Comparison of ENCODE assay signal across 15 cellular contexts in the genomic region with DNA sequence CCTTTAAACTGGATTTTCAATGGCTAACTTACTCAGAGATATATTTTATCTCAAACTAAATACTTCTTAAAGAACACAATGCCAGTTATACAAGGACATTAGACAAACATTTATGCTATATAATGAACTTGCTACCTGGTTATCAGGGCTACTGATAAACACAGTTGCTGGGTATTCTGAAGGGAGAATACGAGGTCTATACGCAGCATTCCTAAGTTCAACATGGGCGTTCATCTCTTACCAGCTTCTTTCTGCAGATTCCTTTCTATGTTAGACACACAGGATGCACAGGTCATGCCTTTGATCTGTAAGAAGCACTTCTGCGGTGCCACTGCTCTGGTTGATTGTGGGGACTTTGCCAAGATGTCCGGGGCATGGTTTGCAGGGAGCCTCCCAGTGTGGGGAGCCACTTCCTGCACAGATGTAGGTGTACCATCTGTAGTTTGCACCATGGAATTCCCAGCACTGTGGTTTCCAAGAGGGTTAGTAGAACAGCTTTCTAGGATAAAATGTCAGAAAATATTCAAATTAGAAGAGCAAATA.
"Had no signal": no experiment of that assay in that cellular context is flagged by ENCODE, and none has a peak within 500 bp of the region (broad histone marks: within the 10 kb centered on the region; RNA-seq: fewer than 3 reads in every experiment).

No MANE protein-coding gene starts in this region.

- H3K27ac ChIP-seq: brain microvascular endothelial cell, psoas muscle, upper lobe of left lung had no signal

- H3K4me3 ChIP-seq: psoas muscle, upper lobe of left lung had no signal

- H3K36me3 ChIP-seq: brain microvascular endothelial cell, upper lobe of left lung had no signal

- H3K9me3 Mint-ChIP-seq: activated T-helper 1 cell treated with anti-CD3 and anti-CD28 coated beads, Interleukin-12 subunit alpha, Interleukin-12 subunit beta, Interleukin-2, Interleukin-4 antibody, amounts not matched to agents 30 ng/mL and 10 ng/mL and 1 ng/mL, durations not matched to agents 14 hours and 24 hours and 36 hours; dendritic cell treated with granulocyte-macrophage colony-stimulating factor and Interleukin-4, amounts not matched to agents 40 ng/mL and 50 ng/mL, for 4 days; endodermal cell; immature natural killer cell; T-helper 2 cell treated with Interferon-gamma antibody and Interleukin-4, amounts not matched to agents 5 μg/mL and 100 μg/mL, for 36 hours had no signal

- H3K4me1 ChIP-seq: psoas muscle had no signal

- ATAC-seq: psoas muscle had no signal

- DNase-seq: activated CD4-positive, CD25-positive, alpha-beta regulatory T cell treated with anti-CD3 and anti-CD28 coated beads, Interleukin-2, amount 50 U/mL, for 72 hours; activated naive CD4-positive, alpha-beta T cell treated with anti-CD3 and anti-CD28 coated beads, Interleukin-2, amount 50 U/mL, for 16 hours; amygdala; brain microvascular endothelial cell; cerebellar nuclear complex; endodermal cell; glutamatergic neuron; immature natural killer cell; psoas muscle; stimulated activated CD4-positive, alpha-beta T cell treated with anti-CD3 and anti-CD28 coated beads, Interleukin-2, amount 100 ng/mL, for 48 hours; stimulated activated naive CD4-positive, alpha-beta T cell treated with Interleukin-2 at 50 U/mL for 16 hours; upper lobe of left lung had no signal

- H3K27me3 ChIP-seq: brain microvascular endothelial cell, upper lobe of left lung had no signal

- H3K27me3 Mint-ChIP-seq: dendritic cell treated with granulocyte-macrophage colony-stimulating factor and Interleukin-4, amounts not matched to agents 40 ng/mL and 50 ng/mL, for 4 days had no signal

- H3K4me3 Mint-ChIP-seq: activated T-helper 1 cell treated with anti-CD3 and anti-CD28 coated beads, Interleukin-12 subunit alpha, Interleukin-12 subunit beta, Interleukin-2, Interleukin-4 antibody, amounts not matched to agents 30 ng/mL and 10 ng/mL and 1 ng/mL, durations not matched to agents 14 hours and 24 hours and 36 hours; dendritic cell treated with granulocyte-macrophage colony-stimulating factor and Interleukin-4, amounts not matched to agents 40 ng/mL and 50 ng/mL, for 4 days; endodermal cell; immature natural killer cell; T-helper 2 cell treated with Interferon-gamma antibody and Interleukin-4, amounts not matched to agents 5 μg/mL and 100 μg/mL, for 36 hours had no signal

- H3K27ac Mint-ChIP-seq: activated T-helper 1 cell treated with anti-CD3 and anti-CD28 coated beads, Interleukin-12 subunit alpha, Interleukin-12 subunit beta, Interleukin-2, Interleukin-4 antibody, amounts not matched to agents 30 ng/mL and 10 ng/mL and 1 ng/mL, durations not matched to agents 14 hours and 24 hours and 36 hours; dendritic cell treated with granulocyte-macrophage colony-stimulating factor and Interleukin-4, amounts not matched to agents 40 ng/mL and 50 ng/mL, for 4 days; endodermal cell; immature natural killer cell; T-helper 2 cell treated with Interferon-gamma antibody and Interleukin-4, amounts not matched to agents 5 μg/mL and 100 μg/mL, for 36 hours had no signal

- H3K9me3 ChIP-seq: psoas muscle, upper lobe of left lung had no signal
